13 cellular contexts compared by ENCODE assay signal in the genomic region with DNA sequence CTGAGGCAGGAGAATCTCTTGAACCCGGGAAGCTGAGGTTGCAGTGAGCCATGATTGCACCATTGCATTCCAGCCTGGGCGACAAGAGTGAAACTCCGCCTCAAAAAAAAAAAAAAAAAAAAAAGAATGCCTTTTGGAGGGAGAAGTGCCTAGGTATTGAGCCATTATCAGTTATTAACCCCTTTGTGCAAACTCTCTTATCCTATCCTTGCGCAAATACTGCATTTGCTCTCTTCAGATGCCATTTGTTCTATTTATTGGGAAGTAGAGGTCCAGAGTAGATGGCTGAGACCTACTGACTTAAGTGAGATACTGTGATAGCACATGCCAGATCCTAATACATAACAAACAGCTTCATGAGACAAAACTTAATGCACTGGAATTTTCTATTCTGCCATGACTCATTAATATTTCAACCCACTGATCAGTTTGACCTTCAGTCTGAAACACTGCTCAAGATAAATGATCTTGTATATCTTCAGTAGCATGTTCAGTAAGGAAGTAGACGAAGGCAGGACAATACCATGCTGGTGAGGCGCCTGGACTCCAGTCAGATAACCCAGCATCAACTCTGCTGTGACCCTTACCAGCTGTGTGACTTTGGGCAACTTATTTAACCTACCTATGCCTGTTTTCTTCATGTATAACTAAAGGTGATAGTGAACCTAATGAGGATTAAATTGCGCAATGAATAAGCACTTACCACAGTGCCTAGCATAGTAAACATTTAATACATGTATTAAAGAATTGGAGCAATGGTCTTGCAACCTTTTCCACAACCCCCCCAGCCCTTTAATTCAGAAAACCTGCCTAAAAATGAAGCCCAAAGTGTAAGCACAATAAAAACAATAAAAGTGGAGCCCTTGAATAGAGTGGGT. TPM values are rescaled to one million over a fixed set of nuclear protein-coding genes. Genes with fewer than 3 reads are reported as not detected.
DNase-seq lines count a peak whose midpoint lies in the region; ATAC-seq, FAIRE-seq and TF ChIP-seq lines count a peak whose summit lies in the region.
"Had no signal": no experiment of that assay in that cellular context is flagged by ENCODE, and none has a peak within 500 bp of the region (broad histone marks: within the 10 kb centered on the region; RNA-seq: fewer than 3 reads in every experiment).

No MANE protein-coding gene starts in this region.

- H3K4me3 Mint-ChIP-seq in Caco-2 (ENCODE audit: unreplicated experiment), result no peak overlapping the region
- no peak overlapping the region for H3K4me3 Mint-ChIP-seq in activated B cell treated with CpG ODN at 0.5 μM for 24 hours
- H3K4me3 Mint-ChIP-seq: stimulated activated naive B cell treated with anti-CD40 and anti-IgM and Interleukin-4, amounts not matched to agents 10 μg/mL and 1 μg/mL and 100 μg/mL, for 72 hours had no signal

- no peak for TF ChIP-seq CTCF in A549 (IDR thresholded peaks at IDR 0.05)
- no peak for TF ChIP-seq CTCF in Caco-2 (IDR thresholded peaks at IDR 0.05; ENCODE audit: insufficient read depth in 1 of 2, low read depth in 1 of 2, low read length in 1 of 2, severe bottlenecking in 1 of 2, unreplicated experiment in 1 of 2)
- TF ChIP-seq CTCF in activated B cell treated with CpG ODN at 0.5 μM for 24 hours (IDR thresholded peaks at IDR 0.05), result no peak
- TF ChIP-seq CTCF in left lung (IDR thresholded peaks at IDR 0.05), result no peak

- TF ChIP-seq RAD21 in A549 (conservative IDR thresholded peaks at IDR 0.05 in 1 of 2, IDR thresholded peaks at IDR 0.05 in 1 of 2), result no peak

- peaks cover 34% of the 10 kb centered on the region for H3K4me1 ChIP-seq in A549
- peaks cover 25% of the 10 kb centered on the region for H3K4me1 ChIP-seq in Caco-2
- H3K4me1 ChIP-seq in left lung, result peaks cover 17 to 38% of the 10 kb centered on the region in 2 donors

- POLR2A ChIA-PET in A549 (lab: Yijun Ruan, JAX) (interaction anchor here (1.5 kb wide), 1 partner anchor 212 kb away, joined by 6 read pairs; the partner anchor contains the start of gene NEMF), Caco-2 (lab: Charles Lee) (interaction anchor here (1.1 to 1.5 kb wide), 2 partner anchors 21 to 54 kb away, joined by 3 to 4 read pairs; partner anchors contain the start of genes MGAT2, RPL36AL and RPS29), activated B cell treated with CpG ODN at 0.5 μM for 24 hours (lab: Charles Lee) (interaction anchor here (0.6 kb wide), 1 partner anchor 140 kb away, joined by 6 read pairs; no protein-coding TSS in a partner anchor)

- BruUV-seq in Caco-2 (replicated peaks; lab: Mats Ljungman, UMichigan), result no TSS peak

- peaks cover 27% of the 10 kb centered on the region for H3K4me1 Mint-ChIP-seq in Caco-2 (ENCODE audit: low read depth, unreplicated experiment)
- peaks cover 60% of the 10 kb centered on the region for H3K4me1 Mint-ChIP-seq in activated B cell treated with CpG ODN at 0.5 μM for 24 hours

- H3K9me3 Mint-ChIP-seq in Caco-2 (ENCODE audit: unreplicated experiment) (no peaks in the 10 kb centered on the region), activated B cell treated with CpG ODN at 0.5 μM for 24 hours (no peaks in the 10 kb centered on the region)
- H3K9me3 Mint-ChIP-seq: stimulated activated naive B cell treated with anti-CD40 and anti-IgM and Interleukin-4, amounts not matched to agents 10 μg/mL and 1 μg/mL and 100 μg/mL, for 72 hours had no signal

- no peak overlapping the region for H3K4me3 ChIP-seq in A549
- no peak overlapping the region for H3K4me3 ChIP-seq in Caco-2 (ENCODE audit: low read depth, low read length)
- H3K4me3 ChIP-seq in left lung, result no peak overlapping the region
- H3K4me3 ChIP-seq: right atrium auricular region had no signal

- H3K27me3 Mint-ChIP-seq in Caco-2 (ENCODE audit: insufficient read depth, unreplicated experiment) (no peaks in the 10 kb centered on the region), activated B cell treated with CpG ODN at 0.5 μM for 24 hours (no peaks in the 10 kb centered on the region)
- H3K27me3 Mint-ChIP-seq: stimulated activated naive B cell treated with anti-CD40 and anti-IgM and Interleukin-4, amounts not matched to agents 10 μg/mL and 1 μg/mL and 100 μg/mL, for 72 hours had no signal

- H3K27ac ChIP-seq in A549 (peak overlapping the region in 1 of 2 experiments; percentile 34; a peak in 1 of 6 replicates), left lung (no peak overlapping the region)

- H3K4me2 ChIP-seq in A549, result peak overlapping the region; percentile 44; the same call in 2 of the 3 replicates

- no peak for FAIRE-seq in A549 (lab: Jason Lieb, UNC)
- FAIRE-seq: keratinocyte had no signal

- no peak for TF ChIP-seq EP300 in A549 (IDR thresholded peaks at IDR 0.05)

- intact Hi-C loops in Caco-2 (cut with micrococcal nuclease; ENCODE audit: unreplicated experiment), result loop anchor here (1.0 kb wide), 1 partner anchor 47 kb away; no protein-coding TSS in a partner anchor
- intact Hi-C loops in activated B cell treated with CpG ODN at 0.5 μM for 24 hours (cut with micrococcal nuclease), result no loop called here
- intact Hi-C loops in left lung (cut with DNase I), result no loop called here
- intact Hi-C loops in left colon (cut with DNase I, micrococcal nuclease), result no loop called here

- H3K9me3 ChIP-seq in A549 (no peaks in the 10 kb centered on the region), Caco-2 (no peaks in the 10 kb centered on the region), left lung (no peaks in the 10 kb centered on the region)
- H3K9me3 ChIP-seq: right atrium auricular region had no signal

- no peak for TF ChIP-seq POLR2A in A549 (IDR thresholded peaks at IDR 0.05; ENCODE audit: low read length)

- H3K27ac Mint-ChIP-seq in Caco-2 (ENCODE audit: unreplicated experiment), result peak overlapping the region; percentile 72
- peak overlapping the region; percentile 46 for H3K27ac Mint-ChIP-seq in activated B cell treated with CpG ODN at 0.5 μM for 24 hours

- WGBS in A549 (ENCODE audit: missing lambda C conversion rate), result 92% methylated on average over 7 of the region's 7 CpGs

- no peak for DNase-seq in A549 (ENCODE audit: low read depth in 1 of 2, low spot score in 1 of 2)
- no peak for DNase-seq in Caco-2
- no peak for DNase-seq in activated B cell treated with CpG ODN at 0.5 μM for 24 hours
- DNase-seq in left lung, result no peak
- no peak for DNase-seq in NAMALWA (ENCODE audit: low spot score)
- no peak for DNase-seq in NCI-H1417 treated with DMSO at 0.1 percent for 48 hours (lab: John Stamatoyannopoulos, UW)
- DNase-seq in left colon, result no peak
- DNase-seq: activated CD8-positive, alpha-beta memory T cell treated with anti-CD3 and anti-CD28 coated beads, Interleukin-2, amount 50 U/mL, for 4 hours; stimulated activated CD4-positive, alpha-beta T cell treated with anti-CD3 and anti-CD28 coated beads, Interleukin-4, amount 100 ng/mL, for 1 hour; stimulated activated naive B cell treated with anti-CD40 and anti-IgM and Interleukin-4, amounts not matched to agents 10 μg/mL and 1 μg/mL and 100 μg/mL, for 72 hours had no signal

- H3K27me3 ChIP-seq in Caco-2 (replicated peaks; ENCODE audit: control insufficient read depth, insufficient read depth, low read length) (no peaks in the 10 kb centered on the region), left lung (no peaks in the 10 kb centered on the region)
- H3K27me3 ChIP-seq: right atrium auricular region had no signal

- H3K36me3 ChIP-seq in Caco-2 (ENCODE audit: control insufficient read depth, insufficient read depth, low read length) (peaks cover 2% of the 10 kb centered on the region), left lung (peaks cover 0 to 15% of the 10 kb centered on the region in 2 donors)

- H3K36me3 Mint-ChIP-seq in Caco-2 (ENCODE audit: insufficient read depth, unreplicated experiment), result peaks cover 60% of the 10 kb centered on the region
- H3K36me3 Mint-ChIP-seq in activated B cell treated with CpG ODN at 0.5 μM for 24 hours (ENCODE audit: low read depth), result peaks cover 57% of the 10 kb centered on the region

- ATAC-seq in A549 (peak in 1 of 2 experiments; percentile 9; a peak in 2 of 6 replicates), activated B cell treated with CpG ODN at 0.5 μM for 24 hours (ENCODE audit: low read depth) (no peak), left lung (peak; percentile 60), GM18870 (IDR thresholded peaks at IDR 0.05; ENCODE audit: unreplicated experiment) (no peak), left colon (no peak)

- CTCF ChIA-PET in A549 (lab: Yijun Ruan, JAX), result interaction anchor here (0.5 to 1.5 kb wide), 3 partner anchors 9 to 213 kb away, joined by 3 to 5 read pairs (median 3); no protein-coding TSS in a partner anchor
- CTCF ChIA-PET in Caco-2 (lab: Charles Lee), result no interaction called here
- CTCF ChIA-PET in activated B cell treated with CpG ODN at 0.5 μM for 24 hours (lab: Charles Lee), result no interaction called here

RNA-seq across cellular contexts. Expression of gene DNAAF2, which starts 5.7 kb away (rescaled TPM):
- polyA plus RNA-seq in A549 (2011; rRNA removed), result 10.5 and 14.1 TPM in 2 replicates
- polyA plus RNA-seq in A549 (2012; cell fraction: cytosol; rRNA removed), result 10.3 and 10.5 TPM in 2 replicates
- polyA plus RNA-seq in A549 (2012; cell fraction: nucleus; rRNA removed), result 9.0 and 13.2 TPM in 2 replicates
- polyA plus RNA-seq in A549 (2017; fragmentation: RNase III; extraction: RNeasy Plus Mini Kit Qiagen cat#74134 plus additional on column Dnase treatment), result 10.8 to 12.1 TPM (median 11.9 TPM) in 3 replicates
- 2.0 and 2.1 TPM in 2 replicates for polyA minus RNA-seq in A549 (2011; rRNA and poly(A)+ RNA removed)
- total RNA-seq in Caco-2 (2022), result 11.4 and 11.5 TPM in 2 replicates
- 8.5 and 8.6 TPM in 2 replicates for total RNA-seq in activated B cell treated with CpG ODN at 0.5 μM for 24 hours
- 1 to 10 TPM; 5.4 to 6.8 TPM for total RNA-seq in left lung
- 10 to 100 TPM in 1 of 2 donors, 1 to 10 TPM in 1; 7.7 to 13.5 TPM for total RNA-seq in left colon

RNA-seq across cellular contexts. Expression of gene MGAT2, which starts 20.2 kb away (rescaled TPM):
- 33.0 and 35.6 TPM in 2 replicates for polyA plus RNA-seq in A549 (2011; rRNA removed)
- polyA plus RNA-seq in A549 (2012; cell fraction: cytosol; rRNA removed), result 15.2 and 17.9 TPM in 2 replicates
- polyA plus RNA-seq in A549 (2012; cell fraction: nucleus; rRNA removed), result 11.1 and 12.6 TPM in 2 replicates
- 26.7 to 27.0 TPM (median 26.9 TPM) in 3 replicates for polyA plus RNA-seq in A549 (2017; fragmentation: RNase III; extraction: RNeasy Plus Mini Kit Qiagen cat#74134 plus additional on column Dnase treatment)
- 15.6 and 18.5 TPM in 2 replicates for polyA minus RNA-seq in A549 (2011; rRNA and poly(A)+ RNA removed)
- total RNA-seq in Caco-2 (2022), result 42.1 and 47.5 TPM in 2 replicates
- 39.7 and 40.5 TPM in 2 replicates for total RNA-seq in activated B cell treated with CpG ODN at 0.5 μM for 24 hours
- total RNA-seq in left lung, result 10 to 100 TPM; 35.3 to 47.2 TPM
- 10 to 100 TPM; 50.5 to 70.4 TPM for total RNA-seq in left colon

RNA-seq across cellular contexts. Expression of gene RPL36AL, which starts 20.4 kb away (rescaled TPM):
- 280 and 390 TPM in 2 replicates for polyA plus RNA-seq in A549 (2011; rRNA removed)
- 272 and 403 TPM in 2 replicates for polyA plus RNA-seq in A549 (2012; cell fraction: cytosol; rRNA removed)
- 46.2 and 69.2 TPM in 2 replicates for polyA plus RNA-seq in A549 (2012; cell fraction: nucleus; rRNA removed)
- 454 to 469 TPM (median 468 TPM) in 3 replicates for polyA plus RNA-seq in A549 (2017; fragmentation: RNase III; extraction: RNeasy Plus Mini Kit Qiagen cat#74134 plus additional on column Dnase treatment)
- polyA minus RNA-seq in A549 (2011; rRNA and poly(A)+ RNA removed), result 40.4 and 50.3 TPM in 2 replicates
- 181 and 191 TPM in 2 replicates for total RNA-seq in Caco-2 (2022)
- total RNA-seq in activated B cell treated with CpG ODN at 0.5 μM for 24 hours, result 150 and 166 TPM in 2 replicates
- total RNA-seq in left lung, result 100 to 1,000 TPM; 111 to 137 TPM
- 100 to 1,000 TPM; 195 to 213 TPM for total RNA-seq in left colon

RNA-seq across cellular contexts. Expression of gene LRR1, which starts 42.0 kb away (rescaled TPM):
- polyA plus RNA-seq in A549 (2011; rRNA removed) (34.6 and 50.7 TPM in 2 replicates), A549 (2017; fragmentation: RNase III; extraction: RNeasy Plus Mini Kit Qiagen cat#74134 plus additional on column Dnase treatment) (48.4 to 53.5 TPM (median 52.8 TPM) in 3 replicates)
- 40.2 and 40.9 TPM in 2 replicates for polyA plus RNA-seq in A549 (2012; cell fraction: cytosol; rRNA removed)
- 13.3 and 15.5 TPM in 2 replicates for polyA plus RNA-seq in A549 (2012; cell fraction: nucleus; rRNA removed)
- polyA minus RNA-seq in A549 (2011; rRNA and poly(A)+ RNA removed), result 7.0 and 9.7 TPM in 2 replicates
- total RNA-seq in Caco-2 (2022) (32.0 and 34.8 TPM in 2 replicates), activated B cell treated with CpG ODN at 0.5 μM for 24 hours (15.1 and 19.9 TPM in 2 replicates), left lung (10 to 100 TPM; 10.1 to 14.6 TPM), left colon (10 to 100 TPM; 18.2 to 26.7 TPM)

RNA-seq across cellular contexts. Expression of gene POLE2, which starts 47.2 kb away (rescaled TPM):
- polyA plus RNA-seq in A549 (2011; rRNA removed), result 28.1 and 30.4 TPM in 2 replicates
- polyA plus RNA-seq in A549 (2012; cell fraction: cytosol; rRNA removed), result 20.6 and 20.7 TPM in 2 replicates
- polyA plus RNA-seq in A549 (2012; cell fraction: nucleus; rRNA removed), result 12.8 and 19.6 TPM in 2 replicates
- 18.0 to 23.3 TPM (median 20.2 TPM) in 3 replicates for polyA plus RNA-seq in A549 (2017; fragmentation: RNase III; extraction: RNeasy Plus Mini Kit Qiagen cat#74134 plus additional on column Dnase treatment)
- 5.5 and 6.9 TPM in 2 replicates for polyA minus RNA-seq in A549 (2011; rRNA and poly(A)+ RNA removed)
- total RNA-seq in Caco-2 (2022), result 29.7 and 31.4 TPM in 2 replicates
- 2.9 and 5.3 TPM in 2 replicates for total RNA-seq in activated B cell treated with CpG ODN at 0.5 μM for 24 hours
- total RNA-seq in left lung, result 1 to 10 TPM; 6.4 to 8.2 TPM
- 1 to 10 TPM; 2.5 to 7.8 TPM for total RNA-seq in left colon
